9 cellular contexts compared by ENCODE assay signal in genomic region chr5:135551593-135552447, GRCh38. TPM values are rescaled to one million over a fixed set of nuclear protein-coding genes. Genes with fewer than 3 reads are reported as not detected.
DNase-seq lines count a peak whose midpoint lies in the region; ATAC-seq, FAIRE-seq and TF ChIP-seq lines count a peak whose summit lies in the region.
"Had no signal": no experiment of that assay in that cellular context is flagged by ENCODE, and none has a peak within 500 bp of the region (broad histone marks: within the 10 kb centered on the region; RNA-seq: fewer than 3 reads in every experiment).

No MANE protein-coding gene starts in this region.

- no peak overlapping the region for H3K27ac Mint-ChIP-seq in stimulated activated memory B cell treated with anti-CD40 and anti-IgM and Interleukin-4, amounts not matched to agents 10 μg/mL and 1 μg/mL and 100 μg/mL, for 72 hours
- H3K27ac Mint-ChIP-seq: dendritic cell treated with granulocyte-macrophage colony-stimulating factor and Interleukin-4, amounts not matched to agents 40 ng/mL and 50 ng/mL, for 4 days had no signal

- no peaks in the 10 kb centered on the region for H3K9me3 ChIP-seq in liver (ENCODE audit: control insufficient read depth in 4 of 4, low read length in 3 of 4)

- H3K27ac ChIP-seq in VCaP (no peak overlapping the region), liver (ENCODE audit: low read depth in 1 of 2, low read length in 2 of 2) (no peak overlapping the region)

- peak; percentile 86 for TF ChIP-seq CTCF in VCaP (conservative IDR thresholded peaks at IDR 0.05)
- TF ChIP-seq CTCF in liver (IDR thresholded peaks at IDR 0.05; ENCODE audit: low read depth, low read length, missing input control): peak; percentile 79

- 39% methylated on average over 15 of the region's 15 CpGs for WGBS in liver

- no peaks in the 10 kb centered on the region for H3K36me3 Mint-ChIP-seq in stimulated activated memory B cell treated with anti-CD40 and anti-IgM and Interleukin-4, amounts not matched to agents 10 μg/mL and 1 μg/mL and 100 μg/mL, for 72 hours

- no peaks in the 10 kb centered on the region for H3K4me1 Mint-ChIP-seq in stimulated activated memory B cell treated with anti-CD40 and anti-IgM and Interleukin-4, amounts not matched to agents 10 μg/mL and 1 μg/mL and 100 μg/mL, for 72 hours

- peak; percentile 86 for FAIRE-seq in G401.6 (lab: Jason Lieb, UNC)

- peak; percentile 88 to 93 for TF ChIP-seq RAD21 in liver (IDR thresholded peaks at IDR 0.05)

- peaks cover 0 to 3% (median 1%) of the 10 kb centered on the region in 4 donors for H3K4me1 ChIP-seq in liver (ENCODE audit: control insufficient read depth in 4 of 4, insufficient read depth in 4 of 4, low read length in 3 of 4)

- peaks cover 0 to 3% (median under 1%) of the 10 kb centered on the region in 4 donors for H3K27me3 ChIP-seq in liver (ENCODE audit: control insufficient read depth in 4 of 4, insufficient read depth in 4 of 4, low read length in 3 of 4)

- no peak overlapping the region for H3K4me3 Mint-ChIP-seq in stimulated activated memory B cell treated with anti-CD40 and anti-IgM and Interleukin-4, amounts not matched to agents 10 μg/mL and 1 μg/mL and 100 μg/mL, for 72 hours
- H3K4me3 Mint-ChIP-seq: dendritic cell treated with granulocyte-macrophage colony-stimulating factor and Interleukin-4, amounts not matched to agents 40 ng/mL and 50 ng/mL, for 4 days had no signal

- DNase-seq in NCI-H2107 treated with DMSO at 0.1 percent for 48 hours (lab: John Stamatoyannopoulos, UW; ENCODE audit: unreplicated experiment): peak; percentile 72
- peak; percentile 73 for DNase-seq in cerebellum (ENCODE audit: low spot score)
- peak; percentile 6 to 54 (median 9) for DNase-seq in stimulated activated CD4-positive, alpha-beta T cell treated with anti-CD3 and anti-CD28 coated beads, TNF-alpha, amount 100 ng/mL, for 24 hours (ENCODE audit: low read depth in 3 of 3)

- peaks cover 76% of the 10 kb centered on the region for H3K27me3 Mint-ChIP-seq in stimulated activated memory B cell treated with anti-CD40 and anti-IgM and Interleukin-4, amounts not matched to agents 10 μg/mL and 1 μg/mL and 100 μg/mL, for 72 hours

- H3K4me3 ChIP-seq in liver (ENCODE audit: low read depth in 1 of 3, low read length in 3 of 3): no peak overlapping the region

- ATAC-seq in HG02678 (IDR thresholded peaks at IDR 0.05; ENCODE audit: unreplicated experiment): peak; percentile 62
- ATAC-seq in stimulated activated memory B cell treated with anti-CD40 and anti-IgM and Interleukin-4, amounts not matched to agents 10 μg/mL and 1 μg/mL and 100 μg/mL, for 72 hours: no peak

- no peak overlapping the region for H3K9ac ChIP-seq in liver (ENCODE audit: low read depth in 1 of 2, low read length in 2 of 2)

- H3K9me3 Mint-ChIP-seq in stimulated activated memory B cell treated with anti-CD40 and anti-IgM and Interleukin-4, amounts not matched to agents 10 μg/mL and 1 μg/mL and 100 μg/mL, for 72 hours: peaks cover 9% of the 10 kb centered on the region
- H3K9me3 Mint-ChIP-seq: dendritic cell treated with granulocyte-macrophage colony-stimulating factor and Interleukin-4, amounts not matched to agents 40 ng/mL and 50 ng/mL, for 4 days had no signal

- no peaks in the 10 kb centered on the region for H3K36me3 ChIP-seq in liver (ENCODE audit: control insufficient read depth in 4 of 4, insufficient read depth in 3 of 4, low read depth in 1 of 4, low read length in 3 of 4)

TF ChIP-seq in liver, 16 proteins besides CTCF, POLR2A, EP300 and RAD21:
- no peak for TF ChIP-seq EGR1 (IDR thresholded peaks at IDR 0.05; ENCODE audit: low read depth in 2 of 2)
- no peak for TF ChIP-seq FOXA2 (IDR thresholded peaks at IDR 0.05)
- no peak for TF ChIP-seq HNF4G (IDR thresholded peaks at IDR 0.05)
- no peak for TF ChIP-seq ZBTB33 (IDR thresholded peaks at IDR 0.05)
- no peak for TF ChIP-seq JUND (IDR thresholded peaks at IDR 0.05)
- TF ChIP-seq HNF4A (conservative IDR thresholded peaks at IDR 0.05): no peak
- TF ChIP-seq REST (IDR thresholded peaks at IDR 0.05): no peak
- no peak for TF ChIP-seq NR2F2 (IDR thresholded peaks at IDR 0.05)

RNA-seq across cellular contexts. Expression of gene NEUROG1, which starts 16.1 kb away (rescaled TPM):
- total RNA-seq in cerebellum: 2.6 TPM
- not detected for total RNA-seq in liver
- polyA plus RNA-seq in liver: not detected

RNA-seq across cellular contexts. Expression of gene CXCL14, which starts 27.0 kb away (rescaled TPM):
- total RNA-seq in cerebellum (0.73 TPM), liver (1 to 10 TPM; 2.7 to 6.1 TPM)
- polyA plus RNA-seq in liver: 10 to 100 TPM; 10.4 to 13.7 TPM

Comparison
In these comparisons a context has a peak if more than half of its experiments do, and no peak if none do; other contexts are left out.
1. DNase-seq: peak in every context shown above with its lines; median percentile 73 in cerebellum; 72 in NCI-H2107 treated with DMSO at 0.1 percent for 48 hours; 9 in stimulated activated CD4-positive, alpha-beta T cell treated with anti-CD3 and anti-CD28 coated beads, TNF-alpha, amount 100 ng/mL, for 24 hours.